Comparison of ENCODE assay signal across 13 cellular contexts in the genomic region with DNA sequence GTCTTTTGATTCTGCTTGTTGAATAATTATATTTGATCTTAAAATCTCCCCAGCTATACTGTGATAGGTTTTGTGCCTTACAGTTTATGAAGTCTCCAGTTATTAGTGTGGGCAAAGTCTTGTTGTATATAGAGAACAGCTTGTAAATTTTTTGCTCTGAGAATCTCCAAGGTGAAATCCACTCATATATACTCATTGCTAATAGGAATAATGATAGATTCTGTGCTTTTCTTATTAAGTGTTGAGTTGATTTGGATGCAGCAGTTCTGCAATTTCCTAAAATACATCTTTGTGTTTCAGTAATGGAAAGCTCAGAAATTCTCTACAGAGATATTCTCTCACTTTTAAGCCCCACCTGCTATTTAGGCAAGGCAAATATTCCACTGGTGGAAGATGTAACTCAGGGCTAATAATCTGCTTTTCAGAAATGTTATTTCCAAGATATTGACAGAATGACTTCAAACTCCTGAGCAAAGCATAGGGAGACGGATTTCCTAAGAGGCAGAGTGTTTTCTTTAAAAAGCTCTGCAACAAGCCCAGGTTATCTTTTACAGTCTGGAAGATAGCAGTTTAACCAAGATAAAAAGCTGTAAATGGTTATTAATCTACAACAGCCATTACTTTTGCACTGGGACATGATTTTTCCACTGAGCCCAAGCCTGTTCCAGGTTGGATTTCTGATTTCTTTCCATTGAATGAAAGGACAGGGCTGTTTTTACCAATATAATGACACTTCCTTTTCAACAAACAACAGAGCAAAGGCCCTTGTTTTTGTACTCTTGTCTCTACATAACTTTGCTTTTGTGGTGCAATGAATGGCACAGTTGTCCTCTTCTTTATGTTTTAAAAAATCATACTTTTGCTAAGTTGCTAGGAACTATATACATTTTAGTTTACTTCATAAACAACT.
A peak's percentile ranks its signal among the peaks of the same experiment; 100 is the strongest.
DNase-seq lines count a peak whose midpoint lies in the region; ATAC-seq, FAIRE-seq and TF ChIP-seq lines count a peak whose summit lies in the region.
"Had no signal": no experiment of that assay in that cellular context is flagged by ENCODE, and none has a peak within 500 bp of the region (broad histone marks: within the 10 kb centered on the region; RNA-seq: fewer than 3 reads in every experiment).

No MANE protein-coding gene starts in this region.

- H3K4me1 Mint-ChIP-seq in activated T-cell treated with anti-CD3 and anti-CD28 coated beads, Interleukin-2, amount 50 U/mL, for 24 hours (ENCODE audit: low read depth), result peaks cover 63% of the 10 kb centered on the region
- H3K4me1 Mint-ChIP-seq in astrocyte (ENCODE audit: low read depth, unreplicated experiment), result peaks cover 37% of the 10 kb centered on the region

- H3K4me2 ChIP-seq in astrocyte (ENCODE audit: low read length), result peak overlapping the region; percentile 78

- in situ Hi-C loops in transverse colon (cut with MboI; ENCODE audit: low pct_ligation_motif_present in 1 of 4, low pct_unique_long_range_greater_than_20kb in 1 of 4, low sequenced_read_pairs in 3 of 4), result no loop called here
- in situ Hi-C loops in KBM-7 (cut with MboI; ENCODE audit: low pct_unique_long_range_greater_than_20kb, low sequenced_read_pairs), result no loop called here

- ATAC-seq in HG02610 (IDR thresholded peaks at IDR 0.05; ENCODE audit: unreplicated experiment) (no peak), sciatic nerve (no peak)
- ATAC-seq: left lobe of liver had no signal

- DNase-seq in activated T-cell treated with anti-CD3 and anti-CD28 coated beads, Interleukin-2, amount 50 U/mL, for 24 hours, result no peak
- no peak for DNase-seq in activated T-cell treated with anti-CD3 and anti-CD28 coated beads for 4 hours
- DNase-seq in astrocyte (ENCODE audit: low read depth), result no peak
- DNase-seq in transverse colon, result no peak
- no peak for DNase-seq in sciatic nerve (ENCODE audit: low spot score)
- DNase-seq in KBM-7, result no peak
- DNase-seq: activated naive CD8-positive, alpha-beta T cell treated with anti-CD3 and anti-CD28 coated beads, Interleukin-2, amount 10 ng/mL, durations not matched to agents 7 days and 5 days; stimulated activated CD4-positive, alpha-beta T cell treated with anti-CD3 and anti-CD28 coated beads, Interleukin-15, amount 100 ng/mL, for 24 hours had no signal

- H3K27ac Mint-ChIP-seq in activated T-cell treated with anti-CD3 and anti-CD28 coated beads, Interleukin-2, amount 50 U/mL, for 24 hours, result peak overlapping the region; percentile 55
- peak overlapping the region; percentile 97 for H3K27ac Mint-ChIP-seq in astrocyte (ENCODE audit: unreplicated experiment)
- H3K27ac Mint-ChIP-seq: activated naive CD8-positive, alpha-beta T cell treated with anti-CD3 and anti-CD28 coated beads, Interleukin-2, amount 10 ng/mL, durations not matched to agents 7 days and 5 days had no signal

- no peaks in the 10 kb centered on the region for H3K9me3 Mint-ChIP-seq in activated T-cell treated with anti-CD3 and anti-CD28 coated beads, Interleukin-2, amount 50 U/mL, for 24 hours
- no peaks in the 10 kb centered on the region for H3K9me3 Mint-ChIP-seq in astrocyte (ENCODE audit: unreplicated experiment)
- H3K9me3 Mint-ChIP-seq: activated naive CD8-positive, alpha-beta T cell treated with anti-CD3 and anti-CD28 coated beads, Interleukin-2, amount 10 ng/mL, durations not matched to agents 7 days and 5 days had no signal

- H3K9me3 ChIP-seq in astrocyte (ENCODE audit: insufficient read depth, low read depth, low read length) (no peaks in the 10 kb centered on the region), mesodermal cell (ENCODE audit: control insufficient read depth, low read length) (no peaks in the 10 kb centered on the region), transverse colon (no peaks in the 10 kb centered on the region)
- H3K9me3 ChIP-seq: HAP-1 had no signal

- no peak for TF ChIP-seq EP300 in transverse colon (IDR thresholded peaks at IDR 0.05; ENCODE audit: low read depth)

- peak overlapping the region; percentile 77 for H3K9ac ChIP-seq in astrocyte (ENCODE audit: low read length)

- 100% methylated on average over 1 of the region's 1 CpG; no CpG with 5 or more reads in 1 of the 2 experiments for WGBS in mesodermal cell (ENCODE audit: insufficient coverage in 2 of 2), 2 experiments
- WGBS in transverse colon (ENCODE audit: low coverage in 1 of 2), 2 donors, result 40 to 60% methylated on average over 1 of the region's 1 CpG

- peaks cover 26% of the 10 kb centered on the region for H3K4me1 ChIP-seq in astrocyte (ENCODE audit: insufficient read depth, low read length)
- H3K4me1 ChIP-seq in mesodermal cell (ENCODE audit: control insufficient read depth, insufficient read depth, low read length, poor library complexity, severe bottlenecking), result peaks cover 41% of the 10 kb centered on the region
- peaks cover 25 to 72% (median 43%) of the 10 kb centered on the region in 4 donors for H3K4me1 ChIP-seq in transverse colon

- H3K4me3 Mint-ChIP-seq in activated T-cell treated with anti-CD3 and anti-CD28 coated beads, Interleukin-2, amount 50 U/mL, for 24 hours, result no peak overlapping the region
- no peak overlapping the region for H3K4me3 Mint-ChIP-seq in astrocyte (ENCODE audit: unreplicated experiment)
- H3K4me3 Mint-ChIP-seq: activated naive CD8-positive, alpha-beta T cell treated with anti-CD3 and anti-CD28 coated beads, Interleukin-2, amount 10 ng/mL, durations not matched to agents 7 days and 5 days had no signal

- H4K20me1 ChIP-seq in astrocyte (ENCODE audit: insufficient read depth, low read length), result no peaks in the 10 kb centered on the region

- TF ChIP-seq CTCF in astrocyte (IDR thresholded peaks at IDR 0.05; ENCODE audit: insufficient read depth, low read depth, low read length) (no peak), transverse colon (IDR thresholded peaks at IDR 0.05) (no peak)

- H3K27ac ChIP-seq in astrocyte (ENCODE audit: low read depth, low read length), result peak overlapping the region; percentile 90
- peak overlapping the region; percentile 88 for H3K27ac ChIP-seq in mesodermal cell (ENCODE audit: low read depth, low read length, severe bottlenecking)
- peak overlapping the region; percentile 59 to 76 (median 72) for H3K27ac ChIP-seq in transverse colon

- no peak for TF ChIP-seq POLR2A in transverse colon (IDR thresholded peaks at IDR 0.05)

- H3K27me3 Mint-ChIP-seq in activated T-cell treated with anti-CD3 and anti-CD28 coated beads, Interleukin-2, amount 50 U/mL, for 24 hours, result no peaks in the 10 kb centered on the region
- H3K27me3 Mint-ChIP-seq in astrocyte (ENCODE audit: low read depth, unreplicated experiment), result no peaks in the 10 kb centered on the region
- H3K27me3 Mint-ChIP-seq: activated naive CD8-positive, alpha-beta T cell treated with anti-CD3 and anti-CD28 coated beads, Interleukin-2, amount 10 ng/mL, durations not matched to agents 7 days and 5 days had no signal

- intact Hi-C loops in transverse colon (cut with DNase I; ENCODE audit: low total_unique reads), result no loop called here
- intact Hi-C loops in sciatic nerve (cut with DNase I), result no loop called here

- peak; percentile 78 for FAIRE-seq in astrocyte (lab: Jason Lieb, UNC)
- FAIRE-seq: A204.1 had no signal

- H3K36me3 Mint-ChIP-seq in activated T-cell treated with anti-CD3 and anti-CD28 coated beads, Interleukin-2, amount 50 U/mL, for 24 hours (ENCODE audit: low read depth), result no peaks in the 10 kb centered on the region
- no peaks in the 10 kb centered on the region for H3K36me3 Mint-ChIP-seq in astrocyte (ENCODE audit: low read depth, unreplicated experiment)

- H3K79me2 ChIP-seq in astrocyte (ENCODE audit: insufficient read depth, low read length), result no peaks in the 10 kb centered on the region

- no peaks in the 10 kb centered on the region for H3K27me3 ChIP-seq in astrocyte (ENCODE audit: insufficient read depth, low read length)
- no peaks in the 10 kb centered on the region for H3K27me3 ChIP-seq in transverse colon

- no peak overlapping the region for H2AFZ ChIP-seq in astrocyte (ENCODE audit: low read depth, low read length)

- H3K36me3 ChIP-seq in astrocyte (ENCODE audit: insufficient read depth, low read length) (no peaks in the 10 kb centered on the region), mesodermal cell (ENCODE audit: control insufficient read depth, insufficient read depth, low read length) (no peaks in the 10 kb centered on the region), transverse colon (no peaks in the 10 kb centered on the region)
- H3K36me3 ChIP-seq: HAP-1 had no signal

- H3K4me3 ChIP-seq in astrocyte (ENCODE audit: insufficient read depth, low read depth, low read length), result no peak overlapping the region
- H3K4me3 ChIP-seq in mesodermal cell (ENCODE audit: extremely low read depth, insufficient read depth, low read length, poor library complexity, severe bottlenecking), result no peak overlapping the region
- H3K4me3 ChIP-seq in transverse colon, result no peak overlapping the region
- H3K4me3 ChIP-seq: HAP-1 had no signal
